In genomic region chr13:103238441-103238840, GRCh38 we compare ENCODE assay signal across 23 cellular contexts.
DNase-seq lines count a peak whose midpoint lies in the region; ATAC-seq and TF ChIP-seq lines count a peak whose summit lies in the region.
"Had no signal": no experiment of that assay in that cellular context is flagged by ENCODE, and none has a peak within 500 bp of the region (broad histone marks: within the 10 kb centered on the region; RNA-seq: fewer than 3 reads in every experiment).

No MANE protein-coding gene starts in this region.

- H3K4me2 ChIP-seq in mammary epithelial cell (ENCODE audit: insufficient read depth, low read depth, low read length), result no peak overlapping the region
- H3K4me2 ChIP-seq: BLaER1 had no signal

- H3K9me3 ChIP-seq in mammary epithelial cell (replicated peaks; ENCODE audit: insufficient read depth, low read length), result no peaks in the 10 kb centered on the region
- H3K9me3 ChIP-seq: HAP-1, SJCRH30 had no signal

- BruUV-seq in mammary epithelial cell (replicated peaks; lab: Mats Ljungman, UMichigan), result no TSS peak

- H3K4me1 ChIP-seq in mammary epithelial cell (ENCODE audit: insufficient read depth, low read length), result peaks cover 3% of the 10 kb centered on the region
- H3K4me1 ChIP-seq: BLaER1, HAP-1, SJCRH30 had no signal

- TF ChIP-seq CTCF in mammary epithelial cell (conservative IDR thresholded peaks at IDR 0.05 in 1 of 2, IDR thresholded peaks at IDR 0.05 in 1 of 2; ENCODE audit: extremely low read depth in 1 of 2, insufficient read depth in 1 of 2, low read depth in 1 of 2, low read length in 2 of 2), result no peak

- DNase-seq in DMS 273 (lab: John Stamatoyannopoulos, UW; ENCODE audit: unreplicated experiment), result peak; percentile 80
- DNase-seq in NCI-H1092 (lab: John Stamatoyannopoulos, UW), result peak; percentile 18
- DNase-seq in NCI-H2227 (lab: John Stamatoyannopoulos, UW; ENCODE audit: unreplicated experiment), result peak; percentile 54
- peak; percentile 51 for DNase-seq in cerebellar cortex (ENCODE audit: low spot score)
- no peak for DNase-seq in mammary epithelial cell
- DNase-seq in stimulated activated CD4-positive, alpha-beta T cell treated with anti-CD3 and anti-CD28 coated beads, Interleukin-4, amount 100 ng/mL, for 24 hours, result no peak
- DNase-seq: CD4-positive, CD25-positive, alpha-beta regulatory T cell; GDM1; GOT3; HFFc6; KBM-7; MV-4-11; NCI-H1436; NCI-H2029; NCI-H345; OCI-M1; SJCRH30; T-helper 17 cell had no signal

- dilution Hi-C loops in mammary epithelial cell (cut with HindIII; ENCODE audit: low sequenced_read_pairs), result no loop called here

- H3K36me3 ChIP-seq in mammary epithelial cell (ENCODE audit: insufficient read depth, low read length), result no peaks in the 10 kb centered on the region
- H3K36me3 ChIP-seq: BLaER1, HAP-1, SJCRH30 had no signal

- intact Hi-C loops in mammary epithelial cell (cut with micrococcal nuclease), result no loop called here

- ATAC-seq in HG03108 (IDR thresholded peaks at IDR 0.05; ENCODE audit: unreplicated experiment), result no peak
- ATAC-seq: GM12878, SK-N-SH treated with all-trans-retinoic acid at 6 μM for 48 hours, T-helper 17 cell had no signal

- H4K20me1 ChIP-seq in mammary epithelial cell (ENCODE audit: insufficient read depth, low read length), result no peaks in the 10 kb centered on the region
- H4K20me1 ChIP-seq: BLaER1 had no signal

- no peak overlapping the region for H2AFZ ChIP-seq in mammary epithelial cell (ENCODE audit: low read depth, low read length)

- no peaks in the 10 kb centered on the region for H3K79me2 ChIP-seq in mammary epithelial cell (ENCODE audit: insufficient read depth, low read length)

- H3K9ac ChIP-seq in mammary epithelial cell (ENCODE audit: insufficient read depth, low read length), result no peak overlapping the region
- H3K9ac ChIP-seq: BLaER1 had no signal

- no peaks in the 10 kb centered on the region for H3K27me3 ChIP-seq in mammary epithelial cell (ENCODE audit: insufficient read depth, low read length)
- H3K27me3 ChIP-seq: BLaER1, SJCRH30 had no signal

- H3K27ac ChIP-seq in mammary epithelial cell (ENCODE audit: insufficient read depth, low read depth, low read length), result no peak overlapping the region
- H3K27ac ChIP-seq: BLaER1, SJCRH30 had no signal

- WGBS in mammary epithelial cell (ENCODE audit: low coverage, missing lambda C conversion rate), result 90% methylated on average over 2 of the region's 2 CpGs

- in situ Hi-C loops in mammary epithelial cell (cut with MboI; ENCODE audit: low sequenced_read_pairs in 2 of 2), result no loop called here

- H3K4me3 ChIP-seq in mammary epithelial cell (replicated peaks in 1 of 3; ENCODE audit: insufficient read depth in 1 of 3, low read depth in 2 of 3, low read length in 3 of 3), result no peak overlapping the region
- H3K4me3 ChIP-seq: BLaER1, GM12878, HAP-1, SJCRH30 had no signal

- CTCF ChIA-PET in mammary epithelial cell (lab: Charles Lee; ENCODE audit: low non-redundant PET), result no interaction called here

Comparison
In these comparisons a context has a peak if more than half of its experiments do, and no peak if none do; other contexts are left out.
1. DNase-seq: peak in DMS 273 (single experiment), NCI-H1092 (single experiment), NCI-H2227 (single experiment) and cerebellar cortex (single experiment); none in mammary epithelial cell (single experiment) and stimulated activated CD4-positive, alpha-beta T cell treated with anti-CD3 and anti-CD28 coated beads, Interleukin-4, amount 100 ng/mL, for 24 hours (single experiment).